In the genomic region with DNA sequence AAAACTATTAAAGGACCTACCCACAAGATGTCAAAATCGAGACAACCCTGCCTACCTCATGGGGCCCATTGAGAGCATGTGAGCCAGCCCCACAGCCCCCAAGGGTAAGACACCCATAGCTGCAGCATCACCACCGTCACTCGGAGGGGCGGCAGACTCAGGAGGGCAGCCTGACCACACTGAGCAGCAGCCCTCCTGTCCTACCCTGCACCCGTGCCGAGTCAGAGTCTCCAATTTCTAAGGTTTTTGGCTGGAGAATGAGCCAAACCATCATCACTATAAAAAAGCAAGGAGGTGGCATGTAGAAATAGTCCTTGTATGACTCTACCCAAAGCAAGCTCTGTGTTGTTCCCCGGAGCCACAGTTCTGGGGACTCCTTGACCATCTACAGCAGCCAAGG, we compare ENCODE assay signal across 19 cellular contexts.
DNase-seq lines count a peak whose midpoint lies in the region; ATAC-seq and TF ChIP-seq lines count a peak whose summit lies in the region.
"Had no signal": no experiment of that assay in that cellular context is flagged by ENCODE, and none has a peak within 500 bp of the region (broad histone marks: within the 10 kb centered on the region; RNA-seq: fewer than 3 reads in every experiment).

No MANE protein-coding gene starts in this region.

- H3K4me3 ChIP-seq in left ventricle myocardium inferior (no peak overlapping the region), lower lobe of right lung (no peak overlapping the region), suprapubic skin (no peak overlapping the region)
- H3K4me3 ChIP-seq: dorsolateral prefrontal cortex, prostate gland had no signal

- no peaks in the 10 kb centered on the region for H3K27me3 Mint-ChIP-seq in osteocyte (ENCODE audit: unreplicated experiment)

- ATAC-seq in Right ventricle myocardium inferior, result no peak
- ATAC-seq in lower lobe of right lung, result no peak
- no peak for ATAC-seq in HG03565 (IDR thresholded peaks at IDR 0.05; ENCODE audit: unreplicated experiment)

- no peaks in the 10 kb centered on the region for H3K9me3 Mint-ChIP-seq in osteocyte (ENCODE audit: unreplicated experiment)
- H3K9me3 Mint-ChIP-seq: T-helper 2 cell treated with Interferon-gamma antibody and Interleukin-4, amounts not matched to agents 5 μg/mL and 100 μg/mL, for 36 hours had no signal

- H3K9me3 ChIP-seq in left ventricle myocardium inferior (replicated peaks), result no peaks in the 10 kb centered on the region
- no peaks in the 10 kb centered on the region for H3K9me3 ChIP-seq in lower lobe of right lung
- no peaks in the 10 kb centered on the region for H3K9me3 ChIP-seq in suprapubic skin
- H3K9me3 ChIP-seq: prostate gland had no signal

- peaks cover 2% of the 10 kb centered on the region for H3K36me3 Mint-ChIP-seq in osteocyte (ENCODE audit: unreplicated experiment)

- no peak for TF ChIP-seq EP300 in suprapubic skin (IDR thresholded peaks at IDR 0.05)

- intact Hi-C loops in left ventricle myocardium inferior (cut with micrococcal nuclease) (no loop called here), Right ventricle myocardium inferior (cut with DNase I) (loop anchor here (2.0 kb wide), 3 partner anchors 43 to 177 kb away; partner anchors contain the start of gene SSBP3), lower lobe of right lung (cut with DNase I) (no loop called here)

- TF ChIP-seq POLR2A in suprapubic skin (IDR thresholded peaks at IDR 0.05), result no peak

- H3K27me3 ChIP-seq in left ventricle myocardium inferior (ENCODE audit: low read depth) (no peaks in the 10 kb centered on the region), lower lobe of right lung (ENCODE audit: low read depth) (no peaks in the 10 kb centered on the region), suprapubic skin (no peaks in the 10 kb centered on the region)
- H3K27me3 ChIP-seq: brain microvascular endothelial cell, dorsolateral prefrontal cortex had no signal

- peak overlapping the region; percentile 80 for H3K27ac ChIP-seq in left ventricle myocardium inferior (replicated peaks)
- peak overlapping the region; percentile 91; the same call in 1 of the 2 replicates for H3K27ac ChIP-seq in VCaP
- H3K27ac ChIP-seq in lower lobe of right lung, result peak overlapping the region; percentile 73
- peak overlapping the region; percentile 36 for H3K27ac ChIP-seq in suprapubic skin
- H3K27ac ChIP-seq: brain microvascular endothelial cell had no signal

- H3K4me1 ChIP-seq in left ventricle myocardium inferior (peaks cover 89% of the 10 kb centered on the region), lower lobe of right lung (peaks cover 54% of the 10 kb centered on the region), suprapubic skin (peaks cover 64% of the 10 kb centered on the region)

- H3K36me3 ChIP-seq in left ventricle myocardium inferior (no peaks in the 10 kb centered on the region), lower lobe of right lung (no peaks in the 10 kb centered on the region), suprapubic skin (no peaks in the 10 kb centered on the region)
- H3K36me3 ChIP-seq: brain microvascular endothelial cell, prostate gland had no signal

- WGBS in suprapubic skin, result 93% methylated on average over 5 of the region's 7 CpGs

- no peak for TF ChIP-seq CTCF in left ventricle myocardium inferior (IDR thresholded peaks at IDR 0.05; ENCODE audit: borderline replicate concordance)
- no peak for TF ChIP-seq CTCF in VCaP (conservative IDR thresholded peaks at IDR 0.05)
- TF ChIP-seq CTCF in lower lobe of right lung (IDR thresholded peaks at IDR 0.05), result no peak
- TF ChIP-seq CTCF in suprapubic skin (IDR thresholded peaks at IDR 0.05), result no peak
- no peak for TF ChIP-seq CTCF in osteocyte (IDR thresholded peaks at IDR 0.05)

- H3K4me3 Mint-ChIP-seq in osteocyte (ENCODE audit: unreplicated experiment), result no peak overlapping the region

- no peak overlapping the region for H3K27ac Mint-ChIP-seq in osteocyte (ENCODE audit: unreplicated experiment)

- DNase-seq in left ventricle myocardium inferior (no peak), Right ventricle myocardium inferior (ENCODE audit: missing footprints) (no peak), lower lobe of right lung (no peak), suprapubic skin (ENCODE audit: low spot score in 2 of 2) (no peak), osteocyte (ENCODE audit: extremely low spot score, unreplicated experiment) (no peak), hypothalamus (lab: John Stamatoyannopoulos, UW) (no peak)
- DNase-seq: activated CD4-positive, alpha-beta T cell treated with anti-CD3 and anti-CD28 coated beads, Interleukin-2, amount 50 U/mL, for 4 hours; GF-D8; Kasumi-1; NCI-H1436; NCI-H345; SHP77; stimulated activated CD4-positive, alpha-beta T cell treated with anti-CD3 and anti-CD28 coated beads, Interleukin-15, amount 100 ng/mL, for 24 hours had no signal

- peaks cover 9% of the 10 kb centered on the region for H3K4me1 Mint-ChIP-seq in osteocyte (ENCODE audit: unreplicated experiment)

Comparison
In these comparisons a context has a peak if more than half of its experiments do, and no peak if none do; other contexts are left out.
1. H3K27ac ChIP-seq: peak in every context shown above with its lines; median percentile 91 in VCaP; 80 in left ventricle myocardium inferior; 73 in lower lobe of right lung; 36 in suprapubic skin.